ENCODE assay signal across 12 cellular contexts in genomic region chr7:44561962-44562621, GRCh38. TPM values are rescaled to one million over a fixed set of nuclear protein-coding genes. Genes with fewer than 3 reads are reported as not detected.
DNase-seq lines count a peak whose midpoint lies in the region; ATAC-seq and TF ChIP-seq lines count a peak whose summit lies in the region.
"Had no signal": no experiment of that assay in that cellular context is flagged by ENCODE, and none has a peak within 500 bp of the region (broad histone marks: within the 10 kb centered on the region; RNA-seq: fewer than 3 reads in every experiment).

No MANE protein-coding gene starts in this region.

- H3K9me3 ChIP-seq in esophagus squamous epithelium = no peaks in the 10 kb centered on the region

- H3K27ac ChIP-seq in esophagus squamous epithelium = peak overlapping the region in 1 of 4 donors; percentile 13
- H3K27ac ChIP-seq: C4-2B had no signal

- ATAC-seq in left lobe of liver = no peak
- ATAC-seq: naive thymus-derived CD4-positive, alpha-beta T cell had no signal

- TF ChIP-seq CTCF in GM10266 (IDR thresholded peaks at IDR 0.05; ENCODE audit: control insufficient read depth, insufficient read depth, low read depth, missing control alignments) = no peak
- TF ChIP-seq CTCF in esophagus squamous epithelium (IDR thresholded peaks at IDR 0.05) = no peak

- no peak for TF ChIP-seq POLR2A in esophagus squamous epithelium (IDR thresholded peaks at IDR 0.05)

- peak; percentile 54 for DNase-seq in AG20443 (ENCODE audit: low spot score)
- DNase-seq in HT1080 (ENCODE audit: low read depth) = peak; percentile 60
- DNase-seq in astrocyte of the hippocampus (ENCODE audit: low read depth, low spot score) = peak; percentile 39
- peak; percentile 62 for DNase-seq in left lobe of liver (ENCODE audit: low spot score)
- DNase-seq in NCI-H146 treated with DMSO at 0.1 percent for 48 hours (lab: John Stamatoyannopoulos, UW; ENCODE audit: unreplicated experiment) = no peak
- DNase-seq in GM10266 (ENCODE audit: extremely low spot score) = no peak
- no peak for DNase-seq in NCI-H2196 (lab: John Stamatoyannopoulos, UW; ENCODE audit: unreplicated experiment)
- DNase-seq in esophagus squamous epithelium (lab: John Stamatoyannopoulos, UW) = no peak
- DNase-seq: naive thymus-derived CD4-positive, alpha-beta T cell; stimulated activated naive CD4-positive, alpha-beta T cell treated with Interleukin-2 at 50 U/mL for 16 hours had no signal

- intact Hi-C loops in esophagus squamous epithelium (cut with DNase I) = loop anchor here (10.0 kb wide), 1 partner anchor 327 kb away; no protein-coding TSS in a partner anchor

- no peaks in the 10 kb centered on the region for H3K27me3 ChIP-seq in esophagus squamous epithelium

- peaks cover 3 to 39% (median 7%) of the 10 kb centered on the region in 3 donors for H3K4me1 ChIP-seq in esophagus squamous epithelium

- 61 to 81% methylated on average over 3 to 5 of the region's 7 CpGs for WGBS in esophagus squamous epithelium, 2 donors

- peaks cover 4 to 41% (median 10%) of the 10 kb centered on the region in 3 donors for H3K36me3 ChIP-seq in esophagus squamous epithelium

- H3K4me3 ChIP-seq in esophagus squamous epithelium = no peak overlapping the region

RNA-seq across cellular contexts. Expression of gene DDX56, which starts 11.6 kb away (rescaled TPM):
- total RNA-seq in HT1080 (2014; rRNA removed; shearing (Covaris generic)) = 159 and 169 TPM in 2 replicates
- polyA plus RNA-seq in HT1080 (2015; cell fraction: cytosol; rRNA removed) = 69.1 and 76.0 TPM in 2 replicates
- polyA plus RNA-seq in HT1080 (2015; cell fraction: nucleus; rRNA removed) = 157 and 180 TPM in 2 replicates
- total RNA-seq in left lobe of liver = 32.9 TPM
- total RNA-seq in esophagus squamous epithelium = 10 to 100 TPM; 34.1 to 69.6 (median 50.0) TPM

RNA-seq across cellular contexts. Expression of gene TMED4, which starts 19.9 kb away (rescaled TPM):
- 71.4 and 76.8 TPM in 2 replicates for total RNA-seq in HT1080 (2014; rRNA removed; shearing (Covaris generic))
- polyA plus RNA-seq in HT1080 (2015; cell fraction: cytosol; rRNA removed) = 91.7 and 104 TPM in 2 replicates
- polyA plus RNA-seq in HT1080 (2015; cell fraction: nucleus; rRNA removed) = 106 and 114 TPM in 2 replicates
- 45.5 TPM for total RNA-seq in left lobe of liver
- total RNA-seq in esophagus squamous epithelium = 100 to 1,000 TPM in 2 of 4 donors, 10 to 100 TPM in 2; 68.0 to 123 (median 102) TPM

RNA-seq across cellular contexts. Expression of gene NPC1L1, which starts 21.0 kb away (rescaled TPM):
- total RNA-seq in HT1080 (2014; rRNA removed; shearing (Covaris generic)) = not detected in 2 replicates
- not detected in 2 replicates for polyA plus RNA-seq in HT1080 (2015; cell fraction: cytosol; rRNA removed)
- not detected in 2 replicates for polyA plus RNA-seq in HT1080 (2015; cell fraction: nucleus; rRNA removed)
- total RNA-seq in left lobe of liver (21.1 TPM), esophagus squamous epithelium (under 1 TPM in 2 of 4 donors, not detected in 2; 0.08 to 0.19 TPM)
- total RNA-seq: chondrocyte had no signal
- polyA plus RNA-seq: naive thymus-derived CD4-positive, alpha-beta T cell had no signal

RNA-seq across cellular contexts. Expression of gene OGDH, which starts 44.3 kb away (rescaled TPM):
- 41.8 and 41.9 TPM in 2 replicates for total RNA-seq in HT1080 (2014; rRNA removed; shearing (Covaris generic))
- 26.5 and 27.4 TPM in 2 replicates for polyA plus RNA-seq in HT1080 (2015; cell fraction: cytosol; rRNA removed)
- 61.3 and 68.0 TPM in 2 replicates for polyA plus RNA-seq in HT1080 (2015; cell fraction: nucleus; rRNA removed)
- 50.9 TPM for total RNA-seq in left lobe of liver
- 100 to 1,000 TPM in 1 of 4 donors, 10 to 100 TPM in 3; 68.9 to 102 (median 89.5) TPM for total RNA-seq in esophagus squamous epithelium

Comparison
In these comparisons a context has a peak if more than half of its experiments do, and no peak if none do; other contexts are left out.
1. DNase-seq: peak in AG20443 (single experiment), HT1080 (single experiment), astrocyte of the hippocampus (single experiment) and left lobe of liver (single experiment); none in NCI-H146 treated with DMSO at 0.1 percent for 48 hours (single experiment), GM10266 (single experiment), NCI-H2196 (single experiment) and esophagus squamous epithelium (single experiment).
2. RNA of gene NPC1L1, which starts 21.0 kb away (total RNA-seq): 21.1 TPM in left lobe of liver (single experiment); 0.08 to 0.19 TPM in esophagus squamous epithelium and not detected in HT1080; every median in the first group is over 10 times any median in the second.